Comparison of ENCODE assay signal across 8 cellular contexts in the genomic region with DNA sequence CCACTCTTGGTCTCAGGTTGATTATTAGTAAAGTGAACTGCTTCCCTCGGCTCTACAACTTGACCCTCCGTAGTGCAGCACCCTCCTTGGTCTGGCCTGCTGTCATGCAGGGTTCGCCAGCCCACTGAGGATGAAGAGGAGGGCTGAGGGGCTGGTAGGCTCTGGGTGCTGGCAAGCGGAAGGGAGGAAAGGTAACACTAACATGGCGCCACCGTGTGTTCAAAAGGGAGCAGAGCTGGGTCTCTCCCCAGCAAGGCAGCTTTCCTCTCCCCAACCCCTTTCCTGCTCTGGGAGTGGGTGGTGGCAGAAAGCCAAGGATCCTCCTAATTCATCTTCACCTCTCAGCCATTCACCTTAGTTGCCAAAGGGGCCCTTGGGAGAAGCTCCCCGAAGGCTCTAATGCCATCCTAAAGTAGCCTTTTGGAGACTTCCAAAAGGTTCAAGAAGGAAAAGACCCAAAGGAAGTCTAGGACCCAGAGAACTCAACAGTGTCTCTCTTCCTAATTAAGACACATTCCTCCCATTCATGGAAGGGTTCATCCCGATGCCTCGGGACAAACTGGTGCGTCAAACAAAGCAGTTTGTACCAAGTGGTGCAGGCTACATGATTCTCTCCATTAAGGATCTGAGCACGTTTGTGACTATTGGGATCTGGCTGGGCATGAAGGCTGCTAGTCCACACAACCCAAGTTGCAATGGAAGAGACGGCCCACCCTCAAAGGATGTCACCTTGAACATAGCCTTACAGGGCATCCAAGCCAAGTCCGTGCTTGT.
DNase-seq lines count a peak whose midpoint lies in the region; ATAC-seq and TF ChIP-seq lines count a peak whose summit lies in the region.

No MANE protein-coding gene starts in this region.

- peak; percentile 47 for ATAC-seq in GM19324 (IDR thresholded peaks at IDR 0.05; ENCODE audit: low FRiP score, unreplicated experiment)
- ATAC-seq in GM19452 (IDR thresholded peaks at IDR 0.05; ENCODE audit: unreplicated experiment): no peak

- H3K36me3 Mint-ChIP-seq in T-helper 1 cell treated with Interleukin-12 subunit alpha and Interleukin-12 subunit beta and Interleukin-4 antibody, amounts not matched to agents 30 μg/mL and 1 μg/mL, for 36 hours (ENCODE audit: low read depth): peaks cover 4% of the 10 kb centered on the region

- H3K4me3 Mint-ChIP-seq in T-helper 1 cell treated with Interleukin-12 subunit alpha and Interleukin-12 subunit beta and Interleukin-4 antibody, amounts not matched to agents 30 μg/mL and 1 μg/mL, for 36 hours: no peak overlapping the region

- H3K27me3 Mint-ChIP-seq in T-helper 1 cell treated with Interleukin-12 subunit alpha and Interleukin-12 subunit beta and Interleukin-4 antibody, amounts not matched to agents 30 μg/mL and 1 μg/mL, for 36 hours (ENCODE audit: low read depth): no peaks in the 10 kb centered on the region

- H3K27ac Mint-ChIP-seq in T-helper 1 cell treated with Interleukin-12 subunit alpha and Interleukin-12 subunit beta and Interleukin-4 antibody, amounts not matched to agents 30 μg/mL and 1 μg/mL, for 36 hours: peak overlapping the region; percentile 28

- TF ChIP-seq CTCF in AG09319 (IDR thresholded peaks at IDR 0.05; ENCODE audit: low read depth, low read length): peak; percentile 76

- DNase-seq in AG09319 (ENCODE audit: extremely low read depth, low read depth): no peak
- DNase-seq in NCI-H1436 treated with DMSO at 0.1 percent for 48 hours (lab: John Stamatoyannopoulos, UW): peak; percentile 29
- DNase-seq in amygdala (lab: John Stamatoyannopoulos, UW): peak in 37 of 56 donors; percentile 12 to 71 (median 42)
- DNase-seq in hypothalamus (lab: John Stamatoyannopoulos, UW): peak in 32 of 51 donors; percentile 14 to 67 (median 38)
- DNase-seq in stimulated activated CD4-positive, alpha-beta T cell treated with anti-CD3 and anti-CD28 coated beads, Interleukin-12 subunit alpha, Interleukin-12 subunit beta, amount 100 ng/mL, for 4 hours: peak; percentile 62

- peaks cover 4% of the 10 kb centered on the region for H3K4me1 Mint-ChIP-seq in T-helper 1 cell treated with Interleukin-12 subunit alpha and Interleukin-12 subunit beta and Interleukin-4 antibody, amounts not matched to agents 30 μg/mL and 1 μg/mL, for 36 hours (ENCODE audit: low read depth)

- no peaks in the 10 kb centered on the region for H3K9me3 Mint-ChIP-seq in T-helper 1 cell treated with Interleukin-12 subunit alpha and Interleukin-12 subunit beta and Interleukin-4 antibody, amounts not matched to agents 30 μg/mL and 1 μg/mL, for 36 hours
